ENCODE assay signal across 30 cellular contexts in genomic region chr2:108345941-108346340, GRCh38. TPM values are rescaled to one million over a fixed set of nuclear protein-coding genes. Genes with fewer than 3 reads are reported as not detected.
"Had no signal": no experiment of that assay in that cellular context is flagged by ENCODE, and none has a peak within 500 bp of the region (broad histone marks: within the 10 kb centered on the region; RNA-seq: fewer than 3 reads in every experiment).

No MANE protein-coding gene starts in this region.

- H3K27me3 ChIP-seq: colonic mucosa, testis had no signal

- H3K36me3 ChIP-seq: cardiac muscle cell, colonic mucosa, heart right ventricle, left ventricle myocardium inferior had no signal

- H3K27ac ChIP-seq: cardiac muscle cell, colonic mucosa, heart right ventricle, left ventricle myocardium inferior, testis had no signal

- H3K4me3 ChIP-seq: cardiac muscle cell, colonic mucosa, heart right ventricle, left ventricle myocardium inferior, lung, testis had no signal

- DNase-seq: activated CD4-positive, alpha-beta T cell treated with anti-CD3 and anti-CD28 coated beads for 36 hours; activated CD8-positive, alpha-beta memory T cell treated with anti-CD3 and anti-CD28 coated beads, Interleukin-2, amount 10 ng/mL, durations not matched to agents 7 days and 5 days; activated CD8-positive, alpha-beta T cell treated with anti-CD3 and anti-CD28 coated beads, Interleukin-2, amount 10 ng/mL, durations not matched to agents 7 days and 5 days; activated T-cell treated with anti-CD3 and anti-CD28 coated beads, Interleukin-2, amount 50 U/mL, for 48 hours; aorta; cerebellar nuclear complex; colonic mucosa; effector CD8-positive, alpha-beta T cell; erythroblast; foreskin fibroblast; heart right ventricle; kidney glomerular epithelial cell; left ventricle myocardium inferior; mesendoderm; right cardiac atrium; stimulated activated CD4-positive, alpha-beta T cell treated with anti-CD3 and anti-CD28 coated beads, Interleukin-2, amount 100 ng/mL, for 48 hours; stimulated activated naive CD4-positive, alpha-beta T cell treated with Interleukin-2 at 50 U/mL for 16 hours; T-helper 9 cell; testis; trophoblast cell had no signal

- H3K9me3 ChIP-seq: colonic mucosa, heart right ventricle, left ventricle myocardium inferior, testis had no signal

- H3K4me1 ChIP-seq: colonic mucosa, heart right ventricle, left ventricle myocardium inferior, testis had no signal

- ATAC-seq: activated CD4-positive, alpha-beta T cell treated with anti-CD3 and anti-CD28 coated beads for 36 hours; activated CD8-positive, alpha-beta memory T cell treated with anti-CD3 and anti-CD28 coated beads, Interleukin-2, amount 10 ng/mL, durations not matched to agents 7 days and 5 days; activated CD8-positive, alpha-beta T cell treated with anti-CD3 and anti-CD28 coated beads, Interleukin-2, amount 10 ng/mL, durations not matched to agents 7 days and 5 days; heart right ventricle; natural killer cell treated with Interleukin-12 subunit alpha and Interleukin-12 subunit beta and Interleukin-15 and Interleukin-18, amount 100 ng/mL, for 72 hours; right cardiac atrium; WTC11 had no signal

RNA-seq across cellular contexts. Expression of gene SULT1C4, which starts 31.8 kb away (rescaled TPM):
- total RNA-seq: activated CD4-positive, alpha-beta T cell treated with anti-CD3 and anti-CD28 coated beads for 36 hours; activated CD8-positive, alpha-beta memory T cell treated with anti-CD3 and anti-CD28 coated beads, Interleukin-2, amount 10 ng/mL, durations not matched to agents 7 days and 5 days; activated CD8-positive, alpha-beta T cell treated with anti-CD3 and anti-CD28 coated beads, Interleukin-2, amount 10 ng/mL, durations not matched to agents 7 days and 5 days; activated T-helper 2 cell treated with anti-CD3 and anti-CD28 coated beads, Interferon-gamma antibody, Interleukin-2, Interleukin-4, amounts not matched to agents 10 μg/mL and 5 μg/mL and 100 μg/mL, durations not matched to agents 14 hours and 24 hours and 36 hours; myocyte; natural killer cell treated with Interleukin-12 subunit alpha and Interleukin-12 subunit beta and Interleukin-15 and Interleukin-18, amount 100 ng/mL, for 72 hours had no signal

RNA-seq across cellular contexts. Expression of gene SULT1C2, which starts 57.2 kb away (rescaled TPM):
- total RNA-seq: activated CD4-positive, alpha-beta T cell treated with anti-CD3 and anti-CD28 coated beads for 36 hours; activated CD8-positive, alpha-beta memory T cell treated with anti-CD3 and anti-CD28 coated beads, Interleukin-2, amount 10 ng/mL, durations not matched to agents 7 days and 5 days; activated CD8-positive, alpha-beta T cell treated with anti-CD3 and anti-CD28 coated beads, Interleukin-2, amount 10 ng/mL, durations not matched to agents 7 days and 5 days; activated T-helper 2 cell treated with anti-CD3 and anti-CD28 coated beads, Interferon-gamma antibody, Interleukin-2, Interleukin-4, amounts not matched to agents 10 μg/mL and 5 μg/mL and 100 μg/mL, durations not matched to agents 14 hours and 24 hours and 36 hours; dermis microvascular lymphatic vessel endothelial cell; mononuclear cell; natural killer cell treated with Interleukin-12 subunit alpha and Interleukin-12 subunit beta and Interleukin-15 and Interleukin-18, amount 100 ng/mL, for 72 hours; pulmonary artery endothelial cell had no signal
- polyA plus RNA-seq: aorta, fibroblast of lung had no signal
